13 cellular contexts compared by ENCODE assay signal in the genomic region with DNA sequence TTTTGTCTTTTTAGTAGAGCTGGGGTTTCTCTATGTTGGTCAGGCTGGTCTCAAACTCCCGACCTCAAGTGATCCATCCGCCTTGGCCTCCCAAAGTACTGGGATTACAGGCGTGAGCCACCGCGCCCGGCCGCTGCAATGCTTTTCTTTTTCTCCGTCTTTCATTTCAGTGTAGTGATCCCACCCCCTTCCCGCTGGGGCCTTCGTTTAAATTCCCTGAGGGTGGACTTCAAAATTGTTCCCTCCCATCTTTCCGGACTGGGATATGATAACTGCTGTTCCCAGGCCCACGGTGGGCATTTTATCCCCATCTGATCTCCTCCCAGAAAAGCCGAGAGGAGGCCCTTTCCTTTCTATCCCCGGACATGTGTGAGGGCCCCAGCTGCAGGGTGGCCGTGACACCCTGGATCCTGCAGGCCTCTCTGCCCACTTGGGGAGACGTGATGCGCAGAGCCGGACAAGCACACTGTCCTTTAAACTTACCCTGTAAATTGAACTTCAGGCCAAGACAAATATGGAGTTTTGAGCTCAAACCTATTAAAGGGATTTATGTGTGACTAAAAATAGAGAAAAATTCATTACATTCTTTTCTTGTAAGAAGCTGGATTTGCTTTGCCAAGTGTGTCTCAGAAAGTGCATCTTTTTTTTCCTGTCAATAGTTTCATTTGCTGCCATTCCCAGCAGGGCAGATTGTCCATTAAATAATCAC. TPM values are rescaled to one million over a fixed set of nuclear protein-coding genes. Genes with fewer than 3 reads are reported as not detected.
DNase-seq lines count a peak whose midpoint lies in the region; ATAC-seq and TF ChIP-seq lines count a peak whose summit lies in the region.
"Had no signal": no experiment of that assay in that cellular context is flagged by ENCODE, and none has a peak within 500 bp of the region (broad histone marks: within the 10 kb centered on the region; RNA-seq: fewer than 3 reads in every experiment).

No MANE protein-coding gene starts in this region.

- no peaks in the 10 kb centered on the region for H3K9me3 Mint-ChIP-seq in activated CD4-positive, alpha-beta T cell treated with anti-CD3 and anti-CD28 coated beads, Interleukin-2, amount 10 ng/mL, durations not matched to agents 7 days and 5 days
- H3K9me3 Mint-ChIP-seq: activated T-helper 2 cell treated with anti-CD3 and anti-CD28 coated beads, Interferon-gamma antibody, Interleukin-2, Interleukin-4, amounts not matched to agents 10 μg/mL and 5 μg/mL and 100 μg/mL, durations not matched to agents 14 hours and 24 hours and 36 hours had no signal

- H3K9me3 ChIP-seq in left ventricle myocardium inferior (replicated peaks) (no peaks in the 10 kb centered on the region), psoas muscle (no peaks in the 10 kb centered on the region)

- H3K36me3 ChIP-seq in left ventricle myocardium inferior (no peaks in the 10 kb centered on the region), psoas muscle (ENCODE audit: insufficient read depth in 1 of 2, low read depth in 1 of 2) (no peaks in the 10 kb centered on the region)

- H3K36me3 Mint-ChIP-seq in activated CD4-positive, alpha-beta T cell treated with anti-CD3 and anti-CD28 coated beads, Interleukin-2, amount 10 ng/mL, durations not matched to agents 7 days and 5 days (ENCODE audit: low read depth), result no peaks in the 10 kb centered on the region

- no peak for ATAC-seq in Right ventricle myocardium superior (ENCODE audit: poor library complexity)
- no peak for ATAC-seq in psoas muscle
- no peak for ATAC-seq in GM21381 (IDR thresholded peaks at IDR 0.05; ENCODE audit: unreplicated experiment)

- H3K27ac ChIP-seq in left ventricle myocardium inferior (replicated peaks) (peak overlapping the region; percentile 86), psoas muscle (peak overlapping the region; percentile 47)

- 82 to 87% (median 83%) methylated on average over 18 of the region's 18 CpGs for WGBS in psoas muscle, 3 donors

- no peak overlapping the region for H3K4me3 Mint-ChIP-seq in activated CD4-positive, alpha-beta T cell treated with anti-CD3 and anti-CD28 coated beads, Interleukin-2, amount 10 ng/mL, durations not matched to agents 7 days and 5 days

- intact Hi-C loops in left ventricle myocardium inferior (cut with micrococcal nuclease) (no loop called here), Right ventricle myocardium superior (cut with DNase I) (no loop called here), psoas muscle (cut with DNase I) (no loop called here)

- DNase-seq in left ventricle myocardium inferior (no peak), Right ventricle myocardium superior (no peak), hepatic stellate cell (ENCODE audit: low spot score) (peak; percentile 27), psoas muscle (no peak), inferior parietal cortex (ENCODE audit: extremely low spot score) (no peak), hypothalamus (lab: John Stamatoyannopoulos, UW) (no peak)
- no peak for DNase-seq in activated CD4-positive, alpha-beta T cell treated with anti-CD3 and anti-CD28 coated beads, Interleukin-2, amount 10 ng/mL, durations not matched to agents 7 days and 5 days
- DNase-seq: ACHN; activated CD4-positive, alpha-beta T cell treated with anti-CD3 and anti-CD28 coated beads for 48 hours; central memory CD4-positive, alpha-beta T cell; NCI-H2081 had no signal

- CTCF ChIA-PET in activated CD4-positive, alpha-beta T cell treated with anti-CD3 and anti-CD28 coated beads, Interleukin-2, amount 10 ng/mL, durations not matched to agents 7 days and 5 days (lab: Charles Lee), result no interaction called here

- no peaks in the 10 kb centered on the region for H3K27me3 ChIP-seq in left ventricle myocardium inferior (ENCODE audit: low read depth)
- H3K27me3 ChIP-seq in psoas muscle (ENCODE audit: insufficient read depth in 3 of 3, low read length in 2 of 3), result no peaks in the 10 kb centered on the region

- H3K4me3 ChIP-seq in left ventricle myocardium inferior (no peak overlapping the region), psoas muscle (no peak overlapping the region)

- TF ChIP-seq CTCF in left ventricle myocardium inferior (IDR thresholded peaks at IDR 0.05; ENCODE audit: borderline replicate concordance), result no peak
- TF ChIP-seq CTCF in psoas muscle (IDR thresholded peaks at IDR 0.05), result no peak

- H3K27me3 Mint-ChIP-seq in activated CD4-positive, alpha-beta T cell treated with anti-CD3 and anti-CD28 coated beads, Interleukin-2, amount 10 ng/mL, durations not matched to agents 7 days and 5 days, result peaks cover under 1% of the 10 kb centered on the region

- no peak overlapping the region for H3K27ac Mint-ChIP-seq in activated CD4-positive, alpha-beta T cell treated with anti-CD3 and anti-CD28 coated beads, Interleukin-2, amount 10 ng/mL, durations not matched to agents 7 days and 5 days
- H3K27ac Mint-ChIP-seq: activated T-helper 2 cell treated with anti-CD3 and anti-CD28 coated beads, Interferon-gamma antibody, Interleukin-2, Interleukin-4, amounts not matched to agents 10 μg/mL and 5 μg/mL and 100 μg/mL, durations not matched to agents 14 hours and 24 hours and 36 hours had no signal

- no peaks in the 10 kb centered on the region for H3K4me1 Mint-ChIP-seq in activated CD4-positive, alpha-beta T cell treated with anti-CD3 and anti-CD28 coated beads, Interleukin-2, amount 10 ng/mL, durations not matched to agents 7 days and 5 days

- POLR2A ChIA-PET in activated CD4-positive, alpha-beta T cell treated with anti-CD3 and anti-CD28 coated beads, Interleukin-2, amount 10 ng/mL, durations not matched to agents 7 days and 5 days (lab: Charles Lee), result no interaction called here

- H3K4me1 ChIP-seq in left ventricle myocardium inferior (peaks cover 45% of the 10 kb centered on the region), psoas muscle (peaks cover 27% of the 10 kb centered on the region)

RNA-seq across cellular contexts. Expression of gene AFF3, which starts 54.5 kb away (rescaled TPM):
- total RNA-seq in left ventricle myocardium inferior, result 8.0 TPM
- 7.6 TPM for total RNA-seq in Right ventricle myocardium superior
- 1 to 10 TPM in 1 of 4 donors, under 1 TPM in 3; 0.44 to 2.9 (median 0.61) TPM for total RNA-seq in psoas muscle
- polyA plus RNA-seq in psoas muscle, result under 1 TPM; 0.08 to 0.17 (median 0.10) TPM
- total RNA-seq in activated CD4-positive, alpha-beta T cell treated with anti-CD3 and anti-CD28 coated beads, Interleukin-2, amount 10 ng/mL, durations not matched to agents 7 days and 5 days, result 10 to 100 TPM in 1 of 2 experiments, 1 to 10 TPM in 1; 7.4 to 13.0 TPM
